Comparison of ENCODE assay signal across 8 cellular contexts in the genomic region with DNA sequence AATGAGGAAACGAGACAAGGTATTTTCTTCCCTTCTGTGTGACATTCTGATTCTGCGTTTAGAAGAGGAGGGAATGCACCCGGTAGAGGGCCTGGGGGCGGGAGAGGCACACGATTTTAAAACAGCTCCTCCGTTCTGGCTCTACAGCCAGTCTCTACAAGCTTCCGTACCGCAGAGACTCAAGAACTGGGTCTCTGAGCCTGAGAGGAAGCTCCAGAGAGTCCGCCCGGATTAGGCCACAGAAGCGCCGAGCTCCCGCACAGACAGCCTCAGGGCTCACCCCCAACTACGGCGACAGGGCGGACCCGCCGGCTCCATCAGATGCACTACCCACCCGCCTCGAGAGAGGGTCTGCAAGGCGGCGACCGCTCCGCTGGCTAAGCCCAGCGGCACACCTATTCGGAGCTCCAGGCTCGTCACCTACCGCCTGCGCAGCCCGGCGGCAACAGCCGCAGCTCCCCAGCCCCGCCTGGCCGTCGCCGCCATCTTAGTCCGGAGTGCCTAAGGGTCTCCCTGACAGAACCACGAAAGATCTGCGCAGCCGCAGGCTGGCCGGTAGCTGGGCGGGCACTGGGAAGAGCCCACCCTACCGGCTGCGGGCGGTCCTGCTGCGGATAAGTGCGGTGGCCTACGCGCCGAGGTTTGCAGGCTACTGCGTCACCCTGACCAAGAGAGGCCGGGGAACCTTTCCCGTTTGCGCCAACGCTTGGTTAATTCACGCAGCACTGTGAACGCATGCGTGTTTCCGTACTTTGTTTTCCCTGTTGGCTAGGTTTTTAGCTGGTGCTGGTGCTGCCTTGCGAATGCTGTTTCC. TPM values are rescaled to one million over a fixed set of nuclear protein-coding genes. Genes with fewer than 3 reads are reported as not detected.
DNase-seq lines count a peak whose midpoint lies in the region; ATAC-seq and TF ChIP-seq lines count a peak whose summit lies in the region.

A gene (minus strand): TSS at position 499 of the 814 bp plus-strand sequence. CDS start 13 bp downstream, at position 486.

- H3K4me3 ChIP-seq in BLaER1 treated with 17β-estradiol and CSF1 and Interleukin-3, amounts not matched to agents 10 nM and 100 nM = peak within 1 kb of the TSS; percentile 64 to 88 (median 80)
- H3K4me3 ChIP-seq in colonic mucosa = peak within 1 kb of the TSS; percentile 81

- DNase-seq in GM19240 (ENCODE audit: insufficient read length, low spot score) (peak; percentile 88), NCI-H526 (lab: John Stamatoyannopoulos, UW) (peak; percentile 84 to 91), colonic mucosa (peak; percentile 90), left colon (peak; percentile 90 to 92)
- DNase-seq in activated CD4-positive, alpha-beta T cell treated with anti-CD3 and anti-CD28 coated beads for 48 hours = peak; percentile 93
- DNase-seq in stimulated activated CD4-positive, alpha-beta T cell treated with anti-CD3 and anti-CD28 coated beads, Interleukin-1b, Interleukin-23, amount 100 ng/mL, for 48 hours = peak; percentile 90

- ATAC-seq in HG03460 (IDR thresholded peaks at IDR 0.05; ENCODE audit: unreplicated experiment) (peak; percentile 96), left colon (peak; percentile 86)

- H3K4me1 ChIP-seq in BLaER1 treated with 17β-estradiol and CSF1 and Interleukin-3, amounts not matched to agents 10 nM and 100 nM = peaks cover 19 to 32% (median 21%) of the 10 kb centered on the region in 10 experiments
- H3K4me1 ChIP-seq in colonic mucosa = peaks cover 4% of the 10 kb centered on the region

- intact Hi-C loops in colonic mucosa (cut with DNase I) (no loop called here), left colon (cut with DNase I, micrococcal nuclease) (no loop called here)

- peaks cover 8 to 18% (median 12%) of the 10 kb centered on the region in 11 experiments; a peak in 20 of 22 replicates for H3K9me3 ChIP-seq in BLaER1 treated with 17β-estradiol and CSF1 and Interleukin-3, amounts not matched to agents 10 nM and 100 nM (replicated peaks in 1 of 11)
- H3K9me3 ChIP-seq in colonic mucosa = no peaks in the 10 kb centered on the region

- no peaks in the 10 kb centered on the region for H3K27me3 ChIP-seq in BLaER1 treated with 17β-estradiol and CSF1 and Interleukin-3, amounts not matched to agents 10 nM and 100 nM
- no peaks in the 10 kb centered on the region for H3K27me3 ChIP-seq in colonic mucosa

- no peaks in the 10 kb centered on the region for H4K20me1 ChIP-seq in BLaER1 treated with 17β-estradiol and CSF1 and Interleukin-3, amounts not matched to agents 10 nM and 100 nM

- H3K4me2 ChIP-seq in BLaER1 treated with 17β-estradiol and CSF1 and Interleukin-3, amounts not matched to agents 10 nM and 100 nM = peak within 1 kb of the TSS; percentile 76 to 89 (median 81)

- peak within 1 kb of the TSS; percentile 85 to 94 (median 91) for H3K27ac ChIP-seq in BLaER1 treated with 17β-estradiol and CSF1 and Interleukin-3, amounts not matched to agents 10 nM and 100 nM
- H3K27ac ChIP-seq in colonic mucosa = peak within 1 kb of the TSS; percentile 99

- H3K9ac ChIP-seq in BLaER1 treated with 17β-estradiol and CSF1 and Interleukin-3, amounts not matched to agents 10 nM and 100 nM = peak within 1 kb of the TSS; percentile 87 to 96 (median 92)
- H3K9ac ChIP-seq in colonic mucosa (ENCODE audit: low read depth in 2 of 2, low read length in 2 of 2) = peak within 1 kb of the TSS; percentile 89 to 92

- no peak for TF ChIP-seq CTCF in colonic mucosa (IDR thresholded peaks at IDR 0.05)

- H3K36me3 ChIP-seq in BLaER1 treated with 17β-estradiol and CSF1 and Interleukin-3, amounts not matched to agents 10 nM and 100 nM = peaks cover 0 to 3% (median 0%) of the 10 kb centered on the region in 11 experiments; a peak in 1 of 22 replicates
- no peaks in the 10 kb centered on the region for H3K36me3 ChIP-seq in colonic mucosa

RNA-seq across cellular contexts. Expression of the gene that starts here (rescaled TPM):
- 10 to 100 TPM; 58.4 to 62.0 TPM for total RNA-seq in colonic mucosa
- total RNA-seq in left colon = 10 to 100 TPM; 41.1 to 44.6 TPM

Comparison
In these comparisons a context has a peak if more than half of its experiments do, and no peak if none do; other contexts are left out.
1. Peak in every context shown above with its lines: DNase-seq, ATAC-seq, H3K4me3 ChIP-seq and H3K27ac ChIP-seq.